In the genomic region with DNA sequence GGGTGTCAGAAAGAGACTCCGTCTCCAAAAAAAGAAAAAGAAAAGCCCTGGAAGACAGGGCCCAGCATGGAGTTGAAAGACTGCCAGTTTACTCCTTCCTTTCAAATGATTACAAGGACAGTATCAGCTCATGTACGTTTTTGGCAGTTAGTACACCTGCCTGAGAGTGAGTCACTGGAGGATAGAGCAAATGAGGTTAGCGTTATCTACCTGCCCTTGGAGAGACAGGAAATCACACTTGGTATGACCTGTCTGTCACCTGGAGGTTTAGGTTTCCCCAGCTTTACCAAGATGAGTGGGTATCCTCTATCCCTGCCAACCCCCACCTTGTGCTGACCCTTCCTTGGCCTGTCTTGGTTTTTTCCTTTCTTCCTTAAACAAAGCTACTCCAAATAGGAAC, we compare ENCODE assay signal across 8 cellular contexts.
DNase-seq lines count a peak whose midpoint lies in the region; ATAC-seq and TF ChIP-seq lines count a peak whose summit lies in the region.

No MANE protein-coding gene starts in this region.

- H3K27ac ChIP-seq in ascending aorta, result peak overlapping the region; percentile 81 to 85
- H3K27ac ChIP-seq in lower lobe of right lung, result peak overlapping the region; percentile 38
- H3K27ac ChIP-seq in aorta (ENCODE audit: low read depth in 1 of 2, low read length in 2 of 2), result peak overlapping the region; percentile 94 to 98

- TF ChIP-seq CTCF in ascending aorta (IDR thresholded peaks at IDR 0.05) (no peak), lower lobe of right lung (IDR thresholded peaks at IDR 0.05) (no peak)

- DNase-seq in stimulated activated CD4-positive, alpha-beta T cell treated with anti-CD3 and anti-CD28 coated beads, Interleukin-2, amount 100 ng/mL, for 4 hours (ENCODE audit: low read depth), result peak; percentile 19
- DNase-seq in stimulated activated CD4-positive, alpha-beta T cell treated with anti-CD3 and anti-CD28 coated beads, Interleukin-4, amount 100 ng/mL, for 1 hour, result no peak
- no peak for DNase-seq in ascending aorta (ENCODE audit: low spot score in 2 of 2)
- DNase-seq in lower lobe of right lung, result no peak
- DNase-seq in aorta, result no peak
- DNase-seq in SHP77 (lab: John Stamatoyannopoulos, UW), result no peak
- no peak for DNase-seq in OCI-M1 (lab: John Stamatoyannopoulos, UW)
- DNase-seq in NCI-H1092 treated with DMSO at 0.1 percent for 48 hours (lab: John Stamatoyannopoulos, UW), result no peak

- peaks cover 39 to 82% of the 10 kb centered on the region in 2 donors for H3K4me1 ChIP-seq in ascending aorta
- H3K4me1 ChIP-seq in lower lobe of right lung, result peaks cover 90% of the 10 kb centered on the region
- peaks cover 11 to 14% of the 10 kb centered on the region in 2 donors for H3K4me1 ChIP-seq in aorta (ENCODE audit: control insufficient read depth in 1 of 2, insufficient read depth in 2 of 2, low read length in 2 of 2)

- 15 to 20% methylated on average over 3 of the region's 3 CpGs for WGBS in aorta, 2 donors

- intact Hi-C loops in ascending aorta (cut with DNase I), result no loop called here
- intact Hi-C loops in lower lobe of right lung (cut with DNase I), result no loop called here
- intact Hi-C loops in aorta (cut with DNase I), result no loop called here

- ATAC-seq in lower lobe of right lung, result peak in 1 of 2 donors; percentile 37
- no peak for ATAC-seq in aorta (ENCODE audit: low FRiP score)

- H3K9me3 ChIP-seq in ascending aorta (no peaks in the 10 kb centered on the region), lower lobe of right lung (no peaks in the 10 kb centered on the region), aorta (ENCODE audit: control insufficient read depth, low read length) (no peaks in the 10 kb centered on the region)

- H3K27me3 ChIP-seq in ascending aorta, result no peaks in the 10 kb centered on the region
- H3K27me3 ChIP-seq in lower lobe of right lung (ENCODE audit: low read depth), result no peaks in the 10 kb centered on the region
- H3K27me3 ChIP-seq in aorta (ENCODE audit: control insufficient read depth in 1 of 2, insufficient read depth in 2 of 2, low read length in 1 of 2), result no peaks in the 10 kb centered on the region

- H3K36me3 ChIP-seq in ascending aorta (peaks cover 0 to 4% of the 10 kb centered on the region in 2 donors), lower lobe of right lung (peaks cover 13% of the 10 kb centered on the region), aorta (ENCODE audit: control insufficient read depth in 1 of 2, insufficient read depth in 2 of 2, low read length in 1 of 2) (no peaks in the 10 kb centered on the region)

- H3K4me3 ChIP-seq in ascending aorta (peak overlapping the region in 1 of 2 donors; percentile 29), lower lobe of right lung (no peak overlapping the region), aorta (ENCODE audit: low read length in 2 of 2) (no peak overlapping the region)

Comparison
In these comparisons a context has a peak if more than half of its experiments do, and no peak if none do; other contexts are left out.
1. H3K27ac ChIP-seq: peak in every context shown above with its lines; median percentile 96 in aorta; 83 in ascending aorta; 38 in lower lobe of right lung.